In the genomic region with DNA sequence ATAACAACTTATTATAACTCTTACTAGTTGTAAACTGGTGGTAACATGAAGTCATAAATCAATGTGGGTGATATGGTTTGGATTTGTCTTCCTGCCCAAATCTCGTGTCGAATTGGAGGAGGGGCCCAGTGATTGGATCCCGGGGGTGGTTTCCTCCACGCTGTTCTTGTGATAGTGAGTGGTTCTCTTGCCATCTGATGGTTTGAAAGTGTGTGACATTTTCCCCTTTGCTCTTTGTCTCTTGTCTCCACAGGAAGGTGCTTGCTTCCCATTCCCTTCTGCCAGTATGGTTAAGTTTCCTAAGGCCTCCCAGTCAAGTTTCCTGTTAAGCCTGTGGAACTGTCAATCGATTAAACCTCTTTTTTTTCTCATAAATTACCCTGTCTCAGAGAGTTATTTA, we compare ENCODE assay signal across 17 cellular contexts.
"Had no signal": no experiment of that assay in that cellular context is flagged by ENCODE, and none has a peak within 500 bp of the region (broad histone marks: within the 10 kb centered on the region; RNA-seq: fewer than 3 reads in every experiment).

No MANE protein-coding gene starts in this region.

- H3K4me1 Mint-ChIP-seq: activated B cell treated with CpG ODN at 0.5 μM for 24 hours; brain; central memory CD8-positive, alpha-beta T cell had no signal

- H3K36me3 Mint-ChIP-seq: activated naive CD8-positive, alpha-beta T cell; brain; natural killer cell had no signal

- H3K4me3 Mint-ChIP-seq: activated B cell treated with CpG ODN at 0.5 μM for 24 hours; activated naive CD8-positive, alpha-beta T cell; activated T-cell treated with anti-CD3 and anti-CD28 coated beads, Interleukin-2, amount 50 U/mL, for 4 hours; brain; central memory CD8-positive, alpha-beta T cell; natural killer cell; stimulated activated naive CD8-positive, alpha-beta T cell treated with anti-CD3 and anti-CD28 coated beads, Interleukin-15, Interleukin-2, amounts not matched to agents 100 ng/mL and 50 ng/mL, for 24 hours; T-helper 1 cell treated with Interleukin-12 subunit alpha and Interleukin-12 subunit beta and Interleukin-4 antibody, amounts not matched to agents 30 μg/mL and 1 μg/mL, for 36 hours had no signal

- ATAC-seq: activated T-cell treated with anti-CD3 and anti-CD28 coated beads, Interleukin-2, amount 50 U/mL, for 4 hours; left lobe of liver; natural killer cell; upper lobe of right lung had no signal

- H3K36me3 ChIP-seq: upper lobe of right lung had no signal

- H3K9me3 Mint-ChIP-seq: activated B cell treated with CpG ODN at 0.5 μM for 24 hours; activated T-cell treated with anti-CD3 and anti-CD28 coated beads, Interleukin-2, amount 50 U/mL, for 4 hours; brain; central memory CD8-positive, alpha-beta T cell; natural killer cell; stimulated activated naive CD8-positive, alpha-beta T cell treated with anti-CD3 and anti-CD28 coated beads, Interleukin-15, Interleukin-2, amounts not matched to agents 100 ng/mL and 50 ng/mL, for 24 hours; T-helper 1 cell treated with Interleukin-12 subunit alpha and Interleukin-12 subunit beta and Interleukin-4 antibody, amounts not matched to agents 30 μg/mL and 1 μg/mL, for 36 hours had no signal

- H3K27me3 ChIP-seq: upper lobe of right lung had no signal

- H3K9me3 ChIP-seq: upper lobe of right lung had no signal

- H3K27ac Mint-ChIP-seq: activated B cell treated with CpG ODN at 0.5 μM for 24 hours; activated naive CD8-positive, alpha-beta T cell; brain; natural killer cell; stimulated activated naive CD8-positive, alpha-beta T cell treated with anti-CD3 and anti-CD28 coated beads, Interleukin-15, Interleukin-2, amounts not matched to agents 100 ng/mL and 50 ng/mL, for 24 hours; T-helper 1 cell treated with Interleukin-12 subunit alpha and Interleukin-12 subunit beta and Interleukin-4 antibody, amounts not matched to agents 30 μg/mL and 1 μg/mL, for 36 hours had no signal

- H3K27ac ChIP-seq: upper lobe of right lung had no signal

- H3K4me3 ChIP-seq: upper lobe of right lung had no signal

- DNase-seq: activated B cell treated with CpG ODN at 0.5 μM for 24 hours; activated CD4-positive, alpha-beta T cell treated with anti-CD3 and anti-CD28 coated beads, Interleukin-2, amount 50 U/mL, for 1 hour; activated effector memory CD4-positive, alpha-beta T cell treated with anti-CD3 and anti-CD28 coated beads, Interleukin-2, amount 50 U/mL, for 16 hours; activated T-cell treated with anti-CD3 and anti-CD28 coated beads, Interleukin-2, amount 50 U/mL, for 4 hours; amygdala; cortex of kidney; effector CD8-positive, alpha-beta T cell; natural killer cell; stimulated activated CD4-positive, alpha-beta T cell treated with anti-CD3 and anti-CD28 coated beads, Interleukin-4, amount 100 ng/mL, for 1 hour; stimulated activated CD8-positive, alpha-beta memory T cell treated with anti-CD3 and anti-CD28 coated beads, Interleukin-4, amount 100 ng/mL, for 48 hours; upper lobe of right lung had no signal

- H3K4me1 ChIP-seq: upper lobe of right lung had no signal

- H3K27me3 Mint-ChIP-seq: activated B cell treated with CpG ODN at 0.5 μM for 24 hours; central memory CD8-positive, alpha-beta T cell; stimulated activated naive CD8-positive, alpha-beta T cell treated with anti-CD3 and anti-CD28 coated beads, Interleukin-15, Interleukin-2, amounts not matched to agents 100 ng/mL and 50 ng/mL, for 24 hours had no signal
